Comparison of ENCODE assay signal across 8 cellular contexts in genomic region chr19:43503501-43504425, GRCh38. TPM values are rescaled to one million over a fixed set of nuclear protein-coding genes. Genes with fewer than 3 reads are reported as not detected.
DNase-seq lines count a peak whose midpoint lies in the region; ATAC-seq and TF ChIP-seq lines count a peak whose summit lies in the region.

No MANE protein-coding gene starts in this region.

- DNase-seq in C1 segment of cervical spinal cord (lab: John Stamatoyannopoulos, UW) (peak; percentile 10 to 89 (median 82)), NCI-H748 treated with DMSO at 0.1 percent for 48 hours (lab: John Stamatoyannopoulos, UW) (peak; percentile 93), lower lobe of right lung (peak; percentile 98)
- DNase-seq in activated CD4-positive, alpha-beta T cell treated with anti-CD3 and anti-CD28 coated beads, Interleukin-2, amount 50 U/mL, for 4 hours: peak; percentile 100
- DNase-seq in stimulated activated CD4-positive, alpha-beta T cell treated with anti-CD3 and anti-CD28 coated beads, TNF-alpha, amount 100 ng/mL, for 1 hour (ENCODE audit: low read depth in 3 of 3, low spot score in 1 of 3): peak; percentile 98 to 99 (median 98)

- peaks cover 3 to 17% of the 10 kb centered on the region in 2 donors for H3K36me3 ChIP-seq in duodenal mucosa (ENCODE audit: control insufficient read depth in 1 of 2, insufficient read depth in 2 of 2, low read length in 2 of 2)
- peaks cover 10% of the 10 kb centered on the region for H3K36me3 ChIP-seq in lower lobe of right lung

- intact Hi-C loops in lower lobe of right lung (cut with DNase I): no loop called here

- no peaks in the 10 kb centered on the region for H3K27me3 ChIP-seq in duodenal mucosa (ENCODE audit: control insufficient read depth in 1 of 2, insufficient read depth in 2 of 2, low read length in 2 of 2)
- no peaks in the 10 kb centered on the region for H3K27me3 ChIP-seq in lower lobe of right lung (ENCODE audit: low read depth)

- H3K9ac ChIP-seq in duodenal mucosa (ENCODE audit: low read depth in 1 of 2, low read length in 2 of 2): peak overlapping the region; percentile 88 to 93

- H3K9me3 ChIP-seq in duodenal mucosa (ENCODE audit: control insufficient read depth in 1 of 2, low read length in 2 of 2) (no peaks in the 10 kb centered on the region), lower lobe of right lung (no peaks in the 10 kb centered on the region)

- H3K4me1 ChIP-seq in duodenal mucosa (ENCODE audit: control insufficient read depth in 1 of 2, insufficient read depth in 2 of 2, low read length in 2 of 2) (peaks cover 18 to 20% of the 10 kb centered on the region in 2 donors), lower lobe of right lung (peaks cover 23% of the 10 kb centered on the region)

- peak overlapping the region; percentile 78 for H3K27ac ChIP-seq in duodenal mucosa (ENCODE audit: low read depth, low read length)
- H3K27ac ChIP-seq in lower lobe of right lung: peak overlapping the region; percentile 80

- H3K4me3 ChIP-seq in duodenal mucosa (ENCODE audit: low read depth in 1 of 2, low read length in 2 of 2) (peak overlapping the region; percentile 90), lower lobe of right lung (peak overlapping the region; percentile 77)

- ATAC-seq in GM19324 (IDR thresholded peaks at IDR 0.05; ENCODE audit: low FRiP score, unreplicated experiment) (peak; percentile 92), HG03460 (IDR thresholded peaks at IDR 0.05; ENCODE audit: unreplicated experiment) (peak; percentile 74), lower lobe of right lung (peak; percentile 98)

- no peak for TF ChIP-seq CTCF in lower lobe of right lung (IDR thresholded peaks at IDR 0.05)

RNA-seq across cellular contexts. Expression of gene PHLDB3, which starts 0.8 kb away (rescaled TPM):
- 7.8 TPM for total RNA-seq in lower lobe of right lung

RNA-seq across cellular contexts. Expression of gene ETHE1, which starts 23.2 kb away (rescaled TPM):
- total RNA-seq in lower lobe of right lung: 47.4 TPM

RNA-seq across cellular contexts. Expression of gene ZNF575, which starts 29.2 kb away (rescaled TPM):
- 2.8 TPM for total RNA-seq in lower lobe of right lung

RNA-seq across cellular contexts. Expression of gene LYPD3, which starts 38.4 kb away (rescaled TPM):
- total RNA-seq in lower lobe of right lung: 0.74 TPM

Comparison
In these comparisons a context has a peak if more than half of its experiments do, and no peak if none do; other contexts are left out.
1. Peak in every context shown above with its lines: DNase-seq, ATAC-seq, H3K4me3 ChIP-seq and H3K27ac ChIP-seq.